In genomic region chr1:94739521-94740061, GRCh38 we compare ENCODE assay signal across 15 cellular contexts.
A peak's percentile ranks its signal among the peaks of the same experiment; 100 is the strongest.
DNase-seq lines count a peak whose midpoint lies in the region; ATAC-seq and TF ChIP-seq lines count a peak whose summit lies in the region.
"Had no signal": no experiment of that assay in that cellular context is flagged by ENCODE, and none has a peak within 500 bp of the region (broad histone marks: within the 10 kb centered on the region; RNA-seq: fewer than 3 reads in every experiment).

No MANE protein-coding gene starts in this region.

- H4K20me1 ChIP-seq in mammary epithelial cell (ENCODE audit: insufficient read depth, low read length), result no peaks in the 10 kb centered on the region

- H3K27ac Mint-ChIP-seq in activated CD8-positive, alpha-beta T cell treated with anti-CD3 and anti-CD28 coated beads for 36 hours, result no peak overlapping the region
- H3K27ac Mint-ChIP-seq: T-helper 2 cell treated with Interferon-gamma antibody and Interleukin-4, amounts not matched to agents 5 μg/mL and 100 μg/mL, for 36 hours had no signal

- no peak overlapping the region for H3K4me3 Mint-ChIP-seq in activated CD8-positive, alpha-beta T cell treated with anti-CD3 and anti-CD28 coated beads for 36 hours
- H3K4me3 Mint-ChIP-seq: central memory CD8-positive, alpha-beta T cell; T-helper 2 cell treated with Interferon-gamma antibody and Interleukin-4, amounts not matched to agents 5 μg/mL and 100 μg/mL, for 36 hours had no signal

- no TSS peak for BruUV-seq in mammary epithelial cell (replicated peaks; lab: Mats Ljungman, UMichigan)

- H3K9me3 Mint-ChIP-seq in activated CD8-positive, alpha-beta T cell treated with anti-CD3 and anti-CD28 coated beads for 36 hours, result no peaks in the 10 kb centered on the region
- H3K9me3 Mint-ChIP-seq: central memory CD8-positive, alpha-beta T cell; T-helper 2 cell treated with Interferon-gamma antibody and Interleukin-4, amounts not matched to agents 5 μg/mL and 100 μg/mL, for 36 hours had no signal

- H3K4me2 ChIP-seq in mammary epithelial cell (ENCODE audit: insufficient read depth, low read depth, low read length), result peak overlapping the region; percentile 53

- no peaks in the 10 kb centered on the region for H3K9me3 ChIP-seq in mammary epithelial cell (replicated peaks; ENCODE audit: insufficient read depth, low read length)
- H3K9me3 ChIP-seq: BE2C, uterus had no signal

- peak; percentile 74 for DNase-seq in AG04449 (ENCODE audit: low read depth, low spot score)
- peak; percentile 99 for DNase-seq in LHCN-M2 (ENCODE audit: low read depth)
- DNase-seq in mammary epithelial cell, result peak; percentile 95
- peak; percentile 59 for DNase-seq in kidney glomerular epithelial cell (lab: John Stamatoyannopoulos, UW)
- DNase-seq in activated CD8-positive, alpha-beta T cell treated with anti-CD3 and anti-CD28 coated beads for 36 hours, result no peak
- no peak for DNase-seq in HEK293T (ENCODE audit: extremely low spot score)
- no peak for DNase-seq in SIG-M5 treated with dmso at 0.1 percent for 504 hours (lab: John Stamatoyannopoulos, UW; ENCODE audit: unreplicated experiment)
- DNase-seq: activated CD8-positive, alpha-beta memory T cell treated with anti-CD3 and anti-CD28 coated beads, Interleukin-2, amount 50 U/mL, for 4 hours; BE2C; NCI-H510A treated with DMSO at 0.1 percent for 48 hours; uterus had no signal

- ATAC-seq in activated CD8-positive, alpha-beta T cell treated with anti-CD3 and anti-CD28 coated beads for 36 hours, result no peak
- no peak for ATAC-seq in GM19023 (IDR thresholded peaks at IDR 0.05; ENCODE audit: unreplicated experiment)
- ATAC-seq: GM12878 had no signal

- TF ChIP-seq CTCF in AG04449 (IDR thresholded peaks at IDR 0.05; ENCODE audit: insufficient read depth, low read length, missing control alignments) (no peak), mammary epithelial cell (conservative IDR thresholded peaks at IDR 0.05 in 1 of 2, IDR thresholded peaks at IDR 0.05 in 1 of 2; ENCODE audit: extremely low read depth in 1 of 2, insufficient read depth in 1 of 2, low read depth in 1 of 2, low read length in 2 of 2) (no peak)
- no peak for TF ChIP-seq CTCF in activated CD8-positive, alpha-beta T cell treated with anti-CD3 and anti-CD28 coated beads for 36 hours (IDR thresholded peaks at IDR 0.05)

- CTCF ChIA-PET in AG04449 (lab: Yijun Ruan, JAX), result interaction anchor here (1.0 kb wide), 1 partner anchor 304 kb away, joined by 3 read pairs; no protein-coding TSS in a partner anchor
- CTCF ChIA-PET in mammary epithelial cell (lab: Charles Lee; ENCODE audit: low non-redundant PET), result interaction anchor here (0.6 kb wide), 2 partner anchors 19 to 316 kb away, joined by 3 read pairs; no protein-coding TSS in a partner anchor
- CTCF ChIA-PET in activated CD8-positive, alpha-beta T cell treated with anti-CD3 and anti-CD28 coated beads for 36 hours (lab: Charles Lee), result no interaction called here
- CTCF ChIA-PET in HEK293T (lab: Yijun Ruan, JAX), result no interaction called here

- peaks cover 5% of the 10 kb centered on the region for H3K27me3 Mint-ChIP-seq in activated CD8-positive, alpha-beta T cell treated with anti-CD3 and anti-CD28 coated beads for 36 hours

- in situ Hi-C loops in mammary epithelial cell (cut with MboI; ENCODE audit: low sequenced_read_pairs in 2 of 2), result no loop called here

- dilution Hi-C loops in mammary epithelial cell (cut with HindIII; ENCODE audit: low sequenced_read_pairs), result loop anchor here (5.0 kb wide), 2 partner anchors 48 to 197 kb away; partner anchors contain the start of gene F3

- POLR2A ChIA-PET in AG04449 (lab: Yijun Ruan, JAX), result interaction anchor here (0.6 to 1.6 kb wide), 3 partner anchors 26 to 725 kb away, joined by 3 to 7 read pairs (median 4); no protein-coding TSS in a partner anchor
- POLR2A ChIA-PET in activated CD8-positive, alpha-beta T cell treated with anti-CD3 and anti-CD28 coated beads for 36 hours (lab: Charles Lee), result no interaction called here
- POLR2A ChIA-PET in HEK293T (lab: Yijun Ruan, JAX), result no interaction called here

- intact Hi-C loops in mammary epithelial cell (cut with micrococcal nuclease), result loop anchor here (1.0 to 2.0 kb wide), 2 partner anchors 27 to 119 kb away; no protein-coding TSS in a partner anchor
- intact Hi-C loops in activated CD8-positive, alpha-beta T cell treated with anti-CD3 and anti-CD28 coated beads for 36 hours (cut with micrococcal nuclease), result no loop called here

- H3K4me3 ChIP-seq in AG04449 (ENCODE audit: low read depth, low read length) (no peak overlapping the region), mammary epithelial cell (replicated peaks in 1 of 3; ENCODE audit: insufficient read depth in 1 of 3, low read depth in 2 of 3, low read length in 3 of 3) (no peak overlapping the region)
- H3K4me3 ChIP-seq: GM12878, uterus had no signal

- no peaks in the 10 kb centered on the region for H3K79me2 ChIP-seq in mammary epithelial cell (ENCODE audit: insufficient read depth, low read length)

- no peak overlapping the region for H3K9ac ChIP-seq in mammary epithelial cell (ENCODE audit: insufficient read depth, low read length)

- H3K27me3 ChIP-seq in mammary epithelial cell (ENCODE audit: insufficient read depth, low read length), result no peaks in the 10 kb centered on the region
- H3K27me3 ChIP-seq: BE2C, uterus had no signal

- H2AFZ ChIP-seq in mammary epithelial cell (ENCODE audit: low read depth, low read length), result peak overlapping the region; percentile 62

- H3K36me3 Mint-ChIP-seq in activated CD8-positive, alpha-beta T cell treated with anti-CD3 and anti-CD28 coated beads for 36 hours (ENCODE audit: low read depth), result no peaks in the 10 kb centered on the region

- H3K27ac ChIP-seq in mammary epithelial cell (ENCODE audit: insufficient read depth, low read depth, low read length), result peak overlapping the region; percentile 65
- H3K27ac ChIP-seq: uterus had no signal

- H3K4me1 ChIP-seq in mammary epithelial cell (ENCODE audit: insufficient read depth, low read length), result peaks cover 67% of the 10 kb centered on the region
- H3K4me1 ChIP-seq: BE2C had no signal

- WGBS in mammary epithelial cell (ENCODE audit: low coverage, missing lambda C conversion rate), result 2% methylated on average over 7 of the region's 7 CpGs

- H3K36me3 ChIP-seq in mammary epithelial cell (ENCODE audit: insufficient read depth, low read length), result no peaks in the 10 kb centered on the region
- H3K36me3 ChIP-seq: BE2C, uterus had no signal

- peaks cover 14% of the 10 kb centered on the region for H3K4me1 Mint-ChIP-seq in activated CD8-positive, alpha-beta T cell treated with anti-CD3 and anti-CD28 coated beads for 36 hours (ENCODE audit: low read depth)
- H3K4me1 Mint-ChIP-seq: central memory CD8-positive, alpha-beta T cell had no signal

TF ChIP-seq in HEK293T, 16 proteins besides CTCF, POLR2A, EP300 and RAD21:
- TF ChIP-seq SUZ12 (IDR thresholded peaks at IDR 0.05) (no peak), BHLHE40 (IDR thresholded peaks at IDR 0.05; ENCODE audit: borderline replicate concordance) (no peak), ELF4 (IDR thresholded peaks at IDR 0.05) (no peak), PKNOX1 (IDR thresholded peaks at IDR 0.05) (no peak), HDGF (IDR thresholded peaks at IDR 0.05; ENCODE audit: borderline replicate concordance) (no peak), CTBP1 (IDR thresholded peaks at IDR 0.05; ENCODE audit: borderline replicate concordance) (no peak), FOXM1 (IDR thresholded peaks at IDR 0.05; ENCODE audit: borderline replicate concordance) (no peak), NFRKB (IDR thresholded peaks at IDR 0.05) (no peak), ARNT (IDR thresholded peaks at IDR 0.05) (no peak), LEF1 (IDR thresholded peaks at IDR 0.05; ENCODE audit: borderline replicate concordance) (no peak), SP1 (IDR thresholded peaks at IDR 0.05) (no peak), TARDBP (IDR thresholded peaks at IDR 0.05) (no peak), ZNF384 (IDR thresholded peaks at IDR 0.05) (no peak)

Comparison
In these comparisons a context has a peak if more than half of its experiments do, and no peak if none do; other contexts are left out.
1. DNase-seq: peak in AG04449 (single experiment), LHCN-M2 (single experiment), mammary epithelial cell (single experiment) and kidney glomerular epithelial cell (single experiment); none in activated CD8-positive, alpha-beta T cell treated with anti-CD3 and anti-CD28 coated beads for 36 hours (single experiment), HEK293T (single experiment) and SIG-M5 treated with dmso at 0.1 percent for 504 hours (single experiment).
2. CTCF ChIA-PET loops: an anchor here in AG04449 (1.0 kb wide) and mammary epithelial cell (0.6 kb wide); none called in activated CD8-positive, alpha-beta T cell treated with anti-CD3 and anti-CD28 coated beads for 36 hours and HEK293T.